ENCODE assay signal across 1 cellular context in genomic region chr4:184329235-184330007, GRCh38.
TF ChIP-seq lines count a peak whose summit lies in the region.

No MANE protein-coding gene starts in this region.

TF ChIP-seq in GM12878, 131 proteins besides CTCF, POLR2A, EP300 and RAD21 (continued from another document):
- TF ChIP-seq ZBTB11 (CRISPR knock-in tag; IDR thresholded peaks at IDR 0.05): peak; percentile 7; the same call in 1 of the 2 replicates
- no peak for TF ChIP-seq ELK1 (IDR thresholded peaks at IDR 0.05; ENCODE audit: low read depth, low read length)
- TF ChIP-seq MLLT1 (IDR thresholded peaks at IDR 0.05): peak; percentile 64
- no peak for TF ChIP-seq ZZZ3 (IDR thresholded peaks at IDR 0.05; ENCODE audit: control insufficient read depth, insufficient read length, low read depth)
- 0 out of 3 replicates have a peak, but pooled peaks have one; percentile 3 for TF ChIP-seq POU2F2 (IDR thresholded peaks at IDR 0.05; ENCODE audit: borderline replicate concordance, low read depth, low read length)
- no peak for TF ChIP-seq SIN3A (IDR thresholded peaks at IDR 0.05; ENCODE audit: low read depth, low read length)
- peak; percentile 16 for TF ChIP-seq POLR2AphosphoS5 (IDR thresholded peaks at IDR 0.05; ENCODE audit: low read length)
- no peak for TF ChIP-seq BCL11A (IDR thresholded peaks at IDR 0.05; ENCODE audit: low read depth, low read length)
- no peak for TF ChIP-seq CHD2 (IDR thresholded peaks at IDR 0.05; ENCODE audit: borderline replicate concordance, low read depth, low read length)
- no peak for TF ChIP-seq USF1 (IDR thresholded peaks at IDR 0.05; ENCODE audit: borderline replicate concordance, extremely low read length, insufficient read depth, low read depth, low read length)
- TF ChIP-seq ZNF687 (IDR thresholded peaks at IDR 0.05): 0 out of 2 replicates have a peak, but pooled peaks have one; percentile 19
- no peak for TF ChIP-seq IKZF1 (conservative IDR thresholded peaks at IDR 0.05)
